1 cellular context compared by ENCODE assay signal in the genomic region with DNA sequence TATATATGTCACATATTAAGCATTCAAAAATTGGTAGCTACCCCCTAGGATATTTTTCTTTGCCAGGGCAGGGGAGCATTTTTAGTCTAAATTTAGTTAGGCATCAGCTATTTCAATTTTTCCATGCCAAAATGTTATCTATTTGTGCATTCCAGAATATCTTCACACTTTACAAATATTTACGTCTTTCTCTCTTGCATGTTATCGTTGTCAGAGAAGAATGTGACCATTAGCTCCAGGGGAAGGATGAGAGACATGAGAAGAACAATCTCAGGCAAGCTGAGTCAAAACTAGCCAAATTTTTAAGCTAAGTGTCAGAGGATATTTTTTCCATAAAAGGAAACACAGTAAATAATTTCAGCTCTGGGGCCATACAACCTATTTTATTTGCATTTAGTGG.
TF ChIP-seq lines count a peak whose summit lies in the region.

No MANE protein-coding gene starts in this region.

TF ChIP-seq in IMR-90, 13 proteins besides CTCF, POLR2A, EP300 and RAD21 (continued from another document):
- TF ChIP-seq USF2 (IDR thresholded peaks at IDR 0.05; ENCODE audit: low read depth, low read length) (no peak), RFX5 (IDR thresholded peaks at IDR 0.05; ENCODE audit: low read depth, low read length) (no peak)
